ENCODE assay signal across 26 cellular contexts in the genomic region with DNA sequence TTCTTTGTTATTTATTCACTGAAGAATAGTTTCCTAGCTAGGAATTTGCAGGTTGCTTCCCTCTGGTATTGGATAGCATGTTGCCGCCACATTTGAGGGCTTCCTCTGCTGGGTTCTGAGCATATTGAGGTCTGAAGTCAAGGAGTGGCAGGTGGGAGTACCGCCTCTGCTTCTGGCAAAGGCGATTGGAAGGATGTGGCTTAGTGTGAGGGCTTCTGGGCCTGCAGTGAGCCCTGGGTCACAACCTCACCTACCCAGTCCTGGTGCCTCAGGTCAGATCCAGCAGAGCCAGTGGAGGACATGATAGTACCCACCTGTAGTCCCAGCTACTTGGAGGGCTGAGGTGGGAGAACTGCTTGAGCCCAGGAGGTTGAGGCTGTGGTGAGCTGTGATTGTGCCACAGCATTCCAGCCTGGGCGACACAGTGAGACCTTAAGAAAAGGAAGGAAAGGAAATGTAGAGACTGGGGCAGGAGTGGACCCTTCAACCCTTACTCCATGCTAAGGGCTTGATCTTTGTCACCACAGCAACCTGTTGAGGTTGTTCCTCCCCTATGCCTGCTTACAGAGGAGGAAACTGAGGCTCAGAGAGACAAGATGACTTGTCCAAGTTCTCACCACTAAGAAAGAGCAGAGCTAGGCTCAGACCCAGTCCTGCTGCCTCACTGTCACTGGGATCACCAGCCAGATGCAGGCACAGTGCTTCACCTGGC. TPM values are rescaled to one million over a fixed set of nuclear protein-coding genes. Genes with fewer than 3 reads are reported as not detected.
A peak's percentile ranks its signal among the peaks of the same experiment; 100 is the strongest.
DNase-seq lines count a peak whose midpoint lies in the region; ATAC-seq and TF ChIP-seq lines count a peak whose summit lies in the region.
"Had no signal": no experiment of that assay in that cellular context is flagged by ENCODE, and none has a peak within 500 bp of the region (broad histone marks: within the 10 kb centered on the region; RNA-seq: fewer than 3 reads in every experiment).

No MANE protein-coding gene starts in this region.

- TF ChIP-seq POLR2A in IMR-90 (IDR thresholded peaks at IDR 0.05; ENCODE audit: low read depth, low read length), result no peak

- 100% methylated on average over 1 of the region's 4 CpGs; no CpG with 5 or more reads in 1 of the 2 experiments for WGBS in IMR-90 (ENCODE audit: extremely low coverage in 2 of 2, insufficient read length in 1 of 2), 2 experiments

- H2AFZ ChIP-seq in IMR-90 (replicated peaks; ENCODE audit: low read length, poor library complexity), result peak overlapping the region; percentile 79

- H3K36me3 ChIP-seq in IMR-90 (ENCODE audit: control insufficient read depth, insufficient read depth, low read length), result peaks cover 28% of the 10 kb centered on the region
- H3K36me3 ChIP-seq: BE2C had no signal

- no peak overlapping the region for H3K18ac ChIP-seq in IMR-90 (ENCODE audit: low read depth, low read length)

- peaks cover 13% of the 10 kb centered on the region; the same call in 1 of the 2 replicates for H4K20me1 ChIP-seq in IMR-90 (ENCODE audit: insufficient read depth, low read length)

- H3K9me1 ChIP-seq in IMR-90 (ENCODE audit: insufficient read depth, low read length), result peaks cover 3% of the 10 kb centered on the region

- TF ChIP-seq CTCF in IMR-90 (conservative IDR thresholded peaks at IDR 0.05; ENCODE audit: low read depth, low read length) (no peak), coronary artery (IDR thresholded peaks at IDR 0.05) (no peak)

- H3K14ac ChIP-seq in IMR-90 (replicated peaks; ENCODE audit: low read depth, low read length), result no peak overlapping the region

- no peak overlapping the region; the same call in 1 of the 2 replicates for H2BK120ac ChIP-seq in IMR-90 (ENCODE audit: low read depth, low read length)

- H3K27ac ChIP-seq in IMR-90 (ENCODE audit: insufficient read depth, low read length) (no peak overlapping the region), coronary artery (peak overlapping the region; percentile 46 to 47)
- H3K27ac ChIP-seq: brain microvascular endothelial cell, epithelial cell of prostate, pancreas had no signal

- peak overlapping the region; percentile 89 for H2AK9ac ChIP-seq in IMR-90 (replicated peaks; ENCODE audit: low read depth, low read length, poor library complexity)

- H4K91ac ChIP-seq in IMR-90 (ENCODE audit: insufficient read depth, low read depth, low read length), result no peak overlapping the region

- H3K4ac ChIP-seq in IMR-90 (ENCODE audit: low read depth, low read length), result no peak overlapping the region

- peak overlapping the region; percentile 39; the same call in 1 of the 2 replicates for H2AK5ac ChIP-seq in IMR-90 (ENCODE audit: low read depth, low read length)

- H3K27me3 ChIP-seq in IMR-90 (ENCODE audit: control insufficient read depth, insufficient read depth, low read length), result no peaks in the 10 kb centered on the region
- H3K27me3 ChIP-seq: adrenal gland, BE2C, brain microvascular endothelial cell, pancreas, right atrium auricular region, stomach, thyroid gland had no signal

- H2BK15ac ChIP-seq in IMR-90 (ENCODE audit: low read depth, low read length), result peak overlapping the region; percentile 0; the same call in 1 of the 3 replicates

- no peaks in the 10 kb centered on the region for H3K9me3 ChIP-seq in IMR-90 (ENCODE audit: control insufficient read depth, insufficient read depth, low read length)
- H3K9me3 ChIP-seq: adrenal gland, BE2C, pancreas, right atrium auricular region, stomach, thyroid gland had no signal

- TF ChIP-seq RAD21 in IMR-90 (IDR thresholded peaks at IDR 0.05; ENCODE audit: low read length), result no peak

- H2BK20ac ChIP-seq in IMR-90 (ENCODE audit: low read depth, low read length), result no peak overlapping the region

- no peak for ATAC-seq in IMR-90 (ENCODE audit: low read depth)
- no peak for ATAC-seq in sciatic nerve
- no peak for ATAC-seq in GM21360 (IDR thresholded peaks at IDR 0.05; ENCODE audit: unreplicated experiment)

- no TSS peak for BruUV-seq in IMR-90 (replicated peaks; lab: Mats Ljungman, UMichigan)

- no peak overlapping the region for H3K23ac ChIP-seq in IMR-90 (ENCODE audit: low read depth, low read length)

- no peak overlapping the region for H2BK5ac ChIP-seq in IMR-90 (ENCODE audit: low read depth, low read length, poor library complexity, severe bottlenecking)

- H3K9ac ChIP-seq in IMR-90 (ENCODE audit: low read depth, low read length), result no peak overlapping the region

- dilution Hi-C loops in IMR-90 (cut with HindIII; ENCODE audit: low sequenced_read_pairs, unreplicated experiment), result no loop called here

- no peak overlapping the region for H3K4me2 ChIP-seq in IMR-90 (ENCODE audit: low read depth, low read length)

- in situ Hi-C loops in Caki2 (cut with HindIII; ENCODE audit: low pct_unique_long_range_greater_than_20kb, low sequenced_read_pairs), result no loop called here
- in situ Hi-C loops in IMR-90 (cut with MboI; ENCODE audit: low sequenced_read_pairs), result loop anchor here (5.0 to 10.0 kb wide), 3 partner anchors 69 to 317 kb away; no protein-coding TSS in a partner anchor

- POLR2A ChIA-PET in IMR-90 (lab: Charles Lee; ENCODE audit: unreplicated experiment), result no interaction called here

- peak overlapping the region in 1 of 2 experiments; percentile 59; a peak in 1 of 4 replicates for H4K8ac ChIP-seq in IMR-90 (ENCODE audit: low read depth in 2 of 2, low read length in 2 of 2)

- H3K79me1 ChIP-seq in IMR-90 (ENCODE audit: low read depth in 1 of 2, low read length in 2 of 2), result peaks cover 0 to 32% of the 10 kb centered on the region in 2 experiments; a peak in 2 of 4 replicates

- intact Hi-C loops in IMR-90 (cut with micrococcal nuclease), result loop anchor here (1.0 to 5.0 kb wide), 3 partner anchors 49 to 81 kb away; no protein-coding TSS in a partner anchor
- intact Hi-C loops in sciatic nerve (cut with DNase I), result loop anchor here (2.0 kb wide), 1 partner anchor 71 kb away; no protein-coding TSS in a partner anchor

- H3K4me3 ChIP-seq in IMR-90 (ENCODE audit: insufficient read depth, low read depth, low read length), result no peak overlapping the region
- H3K4me3 ChIP-seq in coronary artery, result no peak overlapping the region
- H3K4me3 ChIP-seq: adrenal gland, pancreas, right atrium auricular region, stomach, thyroid gland had no signal

- H4K5ac ChIP-seq in IMR-90 (ENCODE audit: low read depth, low read length), result no peak overlapping the region

- no peak overlapping the region for H3K56ac ChIP-seq in IMR-90 (ENCODE audit: extremely low read depth, insufficient read depth, low read length)

- CTCF ChIA-PET in IMR-90 (lab: Yijun Ruan, JAX), result interaction anchor here (0.7 to 1.1 kb wide), 3 partner anchors 19 to 129 kb away, joined by 3 to 7 read pairs (median 3); no protein-coding TSS in a partner anchor

- H3K4me1 ChIP-seq in IMR-90 (ENCODE audit: control insufficient read depth, insufficient read depth, low read length), result peaks cover 7% of the 10 kb centered on the region
- H3K4me1 ChIP-seq: BE2C, pancreas had no signal

- DNase-seq in Caki2 (ENCODE audit: low read depth), result peak; percentile 9
- no peak for DNase-seq in IMR-90
- no peak for DNase-seq in coronary artery (ENCODE audit: low spot score)
- peak; percentile 37 for DNase-seq in sciatic nerve (ENCODE audit: low spot score)
- no peak for DNase-seq in stimulated activated CD4-positive, alpha-beta T cell treated with anti-CD3 and anti-CD28 coated beads, Interleukin-12 subunit alpha, Interleukin-12 subunit beta, amount 100 ng/mL, for 4 hours
- DNase-seq in cerebellar nuclear complex (lab: John Stamatoyannopoulos, UW), result no peak
- DNase-seq in retina, result no peak
- DNase-seq: effector CD8-positive, alpha-beta T cell; NCI-H1436 treated with DMSO at 0.1 percent for 48 hours; SIG-M5 had no signal

TF ChIP-seq in IMR-90, 13 proteins besides CTCF, POLR2A, EP300 and RAD21:
- TF ChIP-seq MXI1 (IDR thresholded peaks at IDR 0.05; ENCODE audit: borderline replicate concordance, low read depth, low read length), result no peak
- TF ChIP-seq RFX5 (IDR thresholded peaks at IDR 0.05; ENCODE audit: low read depth, low read length), result no peak
- no peak for TF ChIP-seq SMC3 (IDR thresholded peaks at IDR 0.05; ENCODE audit: low read depth, low read length)
- TF ChIP-seq RCOR1 (IDR thresholded peaks at IDR 0.05; ENCODE audit: insufficient replicate concordance, low read length), result no peak
- TF ChIP-seq NFE2L2 (IDR thresholded peaks at IDR 0.05; ENCODE audit: low read depth, low read length), result no peak
- no peak for TF ChIP-seq MAZ (IDR thresholded peaks at IDR 0.05; ENCODE audit: borderline replicate concordance, low read depth, low read length)
- TF ChIP-seq, protein P1, sequence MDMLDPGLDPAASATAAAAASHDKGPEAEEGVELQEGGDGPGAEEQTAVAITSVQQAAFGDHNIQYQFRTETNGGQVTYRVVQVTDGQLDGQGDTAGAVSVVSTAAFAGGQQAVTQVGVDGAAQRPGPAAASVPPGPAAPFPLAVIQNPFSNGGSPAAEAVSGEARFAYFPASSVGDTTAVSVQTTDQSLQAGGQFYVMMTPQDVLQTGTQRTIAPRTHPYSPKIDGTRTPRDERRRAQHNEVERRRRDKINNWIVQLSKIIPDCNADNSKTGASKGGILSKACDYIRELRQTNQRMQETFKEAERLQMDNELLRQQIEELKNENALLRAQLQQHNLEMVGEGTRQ (IDR thresholded peaks at IDR 0.05; ENCODE audit: low read depth, low read length), result no peak
- TF ChIP-seq CEBPB (IDR thresholded peaks at IDR 0.05; ENCODE audit: low read depth, low read length), result no peak
- TF ChIP-seq CHD1 (IDR thresholded peaks at IDR 0.05; ENCODE audit: low read depth, low read length), result no peak
- no peak for TF ChIP-seq MAFK (IDR thresholded peaks at IDR 0.05; ENCODE audit: low read depth, low read length)
- no peak for TF ChIP-seq BHLHE40 (IDR thresholded peaks at IDR 0.05; ENCODE audit: low read depth, low read length)
- no peak for TF ChIP-seq FOS (IDR thresholded peaks at IDR 0.05; ENCODE audit: low read depth, low read length)

RNA-seq across cellular contexts. Expression of gene A3GALT2, which starts 22.8 kb away (rescaled TPM):
- not detected in 2 replicates for total RNA-seq in Caki2 (2014; rRNA removed; shearing (Covaris generic); ENCODE audit: low replicate concordance)
- total RNA-seq in IMR-90 (2012; rRNA removed) (not detected in 2 replicates), sciatic nerve (not detected)
- polyA plus RNA-seq in IMR-90 (2012; rRNA removed), result not detected in 2 replicates
- not detected in 2 replicates for polyA plus RNA-seq in IMR-90 (2012; cell fraction: cytosol; rRNA removed)
- 0.23 and 1.2 TPM in 2 replicates for polyA plus RNA-seq in IMR-90 (2012; cell fraction: nucleus; rRNA removed; ENCODE audit: low replicate concordance)
- total RNA-seq: activated CD4-positive, alpha-beta T cell treated with anti-CD3 and anti-CD28 coated beads, Interleukin-2, amount 10 ng/mL, durations not matched to agents 24 days and 14 days; activated T-cell treated with anti-CD3 and anti-CD28 coated beads, Interleukin-2, amount 50 U/mL, for 72 hours; CD8-positive, alpha-beta T cell; Daoy; LHCN-M2; lung microvascular endothelial cell; pancreas; right atrium auricular region; stomach had no signal
- polyA plus RNA-seq: immature natural killer cell, stomach had no signal

RNA-seq across cellular contexts. Expression of gene ZNF362, which starts 41.8 kb away (rescaled TPM):
- 6.0 and 8.6 TPM in 2 replicates for total RNA-seq in Caki2 (2014; rRNA removed; shearing (Covaris generic); ENCODE audit: low replicate concordance)
- total RNA-seq in IMR-90 (2012; rRNA removed), result 5.3 and 5.7 TPM in 2 replicates
- polyA plus RNA-seq in IMR-90 (2012; rRNA removed), result 12.9 and 14.2 TPM in 2 replicates
- 14.6 and 19.8 TPM in 2 replicates for polyA plus RNA-seq in IMR-90 (2012; cell fraction: cytosol; rRNA removed)
- polyA plus RNA-seq in IMR-90 (2012; cell fraction: nucleus; rRNA removed; ENCODE audit: low replicate concordance), result 21.2 and 50.4 TPM in 2 replicates
- 40.0 TPM for total RNA-seq in sciatic nerve

Comparison
In these comparisons a context has a peak if more than half of its experiments do, and no peak if none do; other contexts are left out.
1. DNase-seq: peak in Caki2 (single experiment) and sciatic nerve (single experiment); none in IMR-90 (single experiment), coronary artery (single experiment), stimulated activated CD4-positive, alpha-beta T cell treated with anti-CD3 and anti-CD28 coated beads, Interleukin-12 subunit alpha, Interleukin-12 subunit beta, amount 100 ng/mL, for 4 hours (single experiment), cerebellar nuclear complex (0 of 2) and retina (single experiment).